In genomic region chrX:11954196-11954595, GRCh38 we compare ENCODE assay signal across 16 cellular contexts.
DNase-seq lines count a peak whose midpoint lies in the region; ATAC-seq and TF ChIP-seq lines count a peak whose summit lies in the region.
"Had no signal": no experiment of that assay in that cellular context is flagged by ENCODE, and none has a peak within 500 bp of the region (broad histone marks: within the 10 kb centered on the region; RNA-seq: fewer than 3 reads in every experiment).

No MANE protein-coding gene starts in this region.

- H3K9me3 ChIP-seq in mammary epithelial cell (replicated peaks; ENCODE audit: insufficient read depth, low read length) (no peaks in the 10 kb centered on the region), SJSA1 (replicated peaks) (no peaks in the 10 kb centered on the region), smooth muscle cell (replicated peaks; ENCODE audit: low read depth) (no peaks in the 10 kb centered on the region)

- H3K4me3 ChIP-seq in mammary epithelial cell (replicated peaks in 1 of 3; ENCODE audit: insufficient read depth in 1 of 3, low read depth in 2 of 3, low read length in 3 of 3) (no peak overlapping the region), SJSA1 (no peak overlapping the region), smooth muscle cell (no peak overlapping the region)

- dilution Hi-C loops in mammary epithelial cell (cut with HindIII; ENCODE audit: low sequenced_read_pairs), result no loop called here

- peaks cover 22% of the 10 kb centered on the region for H3K4me1 ChIP-seq in mammary epithelial cell (ENCODE audit: insufficient read depth, low read length)
- peaks cover 28% of the 10 kb centered on the region for H3K4me1 ChIP-seq in SJSA1 (replicated peaks)
- H3K4me1 ChIP-seq in smooth muscle cell (ENCODE audit: low read depth), result peaks cover 15% of the 10 kb centered on the region

- DNase-seq in mammary epithelial cell, result no peak
- no peak for DNase-seq in MCF 10A (ENCODE audit: unreplicated experiment)
- DNase-seq in SJSA1 (ENCODE audit: low read depth in 1 of 2, low spot score in 2 of 2), result no peak
- peak; percentile 20 for DNase-seq in iris pigment epithelial cell (ENCODE audit: low read depth)
- no peak for DNase-seq in smooth muscle cell (lab: John Stamatoyannopoulos, UW; ENCODE audit: unreplicated experiment)
- no peak for DNase-seq in stimulated activated naive CD4-positive, alpha-beta T cell treated with Interleukin-2 at 50 U/mL for 16 hours (lab: John Stamatoyannopoulos, UW)
- DNase-seq in AG20443 (ENCODE audit: low spot score), result no peak
- DNase-seq: DMS 273 treated with DMSO at 0.1 percent for 48 hours, KG1, NCI-H1092, NCI-H146, NCI-H2081 treated with DMSO at 0.1 percent for 48 hours, NCI-H510A treated with DMSO at 0.1 percent for 48 hours, SHP77 had no signal

- H3K27ac ChIP-seq in mammary epithelial cell (ENCODE audit: insufficient read depth, low read depth, low read length), result peak overlapping the region; percentile 60
- 0 out of 2 replicates have a peak overlapping the region, but pooled peaks have one; percentile 28 for H3K27ac ChIP-seq in SJSA1
- peak overlapping the region; percentile 95 for H3K27ac ChIP-seq in smooth muscle cell (ENCODE audit: low read depth)
- H3K27ac ChIP-seq: C4-2B had no signal

- H3K79me2 ChIP-seq in mammary epithelial cell (ENCODE audit: insufficient read depth, low read length) (no peaks in the 10 kb centered on the region), smooth muscle cell (ENCODE audit: low read depth) (no peaks in the 10 kb centered on the region)

- H4K20me1 ChIP-seq in mammary epithelial cell (ENCODE audit: insufficient read depth, low read length), result no peaks in the 10 kb centered on the region
- no peaks in the 10 kb centered on the region for H4K20me1 ChIP-seq in smooth muscle cell (ENCODE audit: low read depth)

- H3K4me2 ChIP-seq in mammary epithelial cell (ENCODE audit: insufficient read depth, low read depth, low read length), result peak overlapping the region; percentile 18
- peak overlapping the region; percentile 69 for H3K4me2 ChIP-seq in smooth muscle cell

- POLR2A ChIA-PET in MCF 10A (lab: Yijun Ruan, JAX), result no interaction called here

- in situ Hi-C loops in mammary epithelial cell (cut with MboI; ENCODE audit: low sequenced_read_pairs in 2 of 2), result no loop called here

- H3K27ac Mint-ChIP-seq in MCF 10A (ENCODE audit: low read depth, unreplicated experiment), result no peak overlapping the region

- no peak overlapping the region for H3K9ac ChIP-seq in mammary epithelial cell (ENCODE audit: insufficient read depth, low read length)
- peak overlapping the region; percentile 64 for H3K9ac ChIP-seq in smooth muscle cell (ENCODE audit: low read depth)

- H3K9me3 Mint-ChIP-seq in MCF 10A (ENCODE audit: unreplicated experiment), result no peaks in the 10 kb centered on the region

- no peaks in the 10 kb centered on the region for H3K27me3 ChIP-seq in mammary epithelial cell (ENCODE audit: insufficient read depth, low read length)
- no peaks in the 10 kb centered on the region for H3K27me3 ChIP-seq in SJSA1 (replicated peaks)
- no peaks in the 10 kb centered on the region for H3K27me3 ChIP-seq in smooth muscle cell (ENCODE audit: low read depth)

- no peak for ATAC-seq in HG02870 (IDR thresholded peaks at IDR 0.05; ENCODE audit: unreplicated experiment)

- H3K4me1 Mint-ChIP-seq in MCF 10A (ENCODE audit: insufficient read depth, unreplicated experiment), result no peaks in the 10 kb centered on the region

- no TSS peak for BruUV-seq in mammary epithelial cell (replicated peaks; lab: Mats Ljungman, UMichigan)
- BruUV-seq in MCF 10A (replicated peaks; lab: Mats Ljungman, UMichigan), result no TSS peak

- intact Hi-C loops in mammary epithelial cell (cut with micrococcal nuclease), result no loop called here
- intact Hi-C loops in MCF 10A (cut with micrococcal nuclease), result loop anchor here (10.0 kb wide), 1 partner anchor 491 kb away; no protein-coding TSS in a partner anchor

- H2AFZ ChIP-seq in mammary epithelial cell (ENCODE audit: low read depth, low read length) (no peak overlapping the region), smooth muscle cell (ENCODE audit: low read depth) (no peak overlapping the region)

- CTCF ChIA-PET in mammary epithelial cell (lab: Charles Lee; ENCODE audit: low non-redundant PET), result no interaction called here
- CTCF ChIA-PET in MCF 10A (lab: Yijun Ruan, JAX), result no interaction called here

- H3K27me3 Mint-ChIP-seq in MCF 10A (ENCODE audit: insufficient read depth, unreplicated experiment), result peaks cover 14% of the 10 kb centered on the region

- H3K36me3 ChIP-seq in mammary epithelial cell (ENCODE audit: insufficient read depth, low read length), result no peaks in the 10 kb centered on the region
- no peaks in the 10 kb centered on the region for H3K36me3 ChIP-seq in SJSA1
- H3K36me3 ChIP-seq in smooth muscle cell (ENCODE audit: low read depth), result no peaks in the 10 kb centered on the region

- TF ChIP-seq CTCF in mammary epithelial cell (conservative IDR thresholded peaks at IDR 0.05 in 1 of 2, IDR thresholded peaks at IDR 0.05 in 1 of 2; ENCODE audit: extremely low read depth in 1 of 2, insufficient read depth in 1 of 2, low read depth in 1 of 2, low read length in 2 of 2), result no peak
- no peak for TF ChIP-seq CTCF in MCF 10A (IDR thresholded peaks at IDR 0.05; ENCODE audit: unreplicated experiment)
- no peak for TF ChIP-seq CTCF in smooth muscle cell (IDR thresholded peaks at IDR 0.05; ENCODE audit: borderline replicate concordance, insufficient read depth, poor library complexity, severe bottlenecking)

- 59% methylated on average over 3 of the region's 3 CpGs for WGBS in mammary epithelial cell (ENCODE audit: low coverage, missing lambda C conversion rate)
- WGBS in smooth muscle cell (ENCODE audit: low lambda C conversion rate), result 46% methylated on average over 3 of the region's 3 CpGs

- no peak overlapping the region for H3K4me3 Mint-ChIP-seq in MCF 10A (ENCODE audit: unreplicated experiment)

- H3F3A ChIP-seq in smooth muscle cell (ENCODE audit: low read depth), result no peaks in the 10 kb centered on the region

- no peaks in the 10 kb centered on the region for H3K36me3 Mint-ChIP-seq in MCF 10A (ENCODE audit: insufficient read depth, unreplicated experiment)

Comparison
In these comparisons a context has a peak if more than half of its experiments do, and no peak if none do; other contexts are left out.
1. H3K27ac ChIP-seq: peak in every context shown above with its lines; median percentile 95 in smooth muscle cell; 60 in mammary epithelial cell; 28 in SJSA1.